Comparison of ENCODE assay signal across 8 cellular contexts in genomic region chr11:62752994-62753735, GRCh38. TPM values are rescaled to one million over a fixed set of nuclear protein-coding genes. Genes with fewer than 3 reads are reported as not detected.
DNase-seq lines count a peak whose midpoint lies in the region; ATAC-seq and TF ChIP-seq lines count a peak whose summit lies in the region.

No MANE protein-coding gene starts in this region.

- peak; percentile 3 for ATAC-seq in HG03342 (IDR thresholded peaks at IDR 0.05; ENCODE audit: unreplicated experiment)
- no peak for ATAC-seq in HG02840 (IDR thresholded peaks at IDR 0.05; ENCODE audit: low FRiP score, unreplicated experiment)

- TSS peak; percentile 60 for BruUV-seq in mammary epithelial cell (replicated peaks; lab: Mats Ljungman, UMichigan)

- intact Hi-C loops in mammary epithelial cell (cut with micrococcal nuclease) = no loop called here

- CTCF ChIA-PET in mammary epithelial cell (lab: Charles Lee; ENCODE audit: low non-redundant PET) (interaction anchor here (0.6 to 1.2 kb wide), 3 partner anchors 33 to 72 kb away, joined by 3 to 7 read pairs (median 3); partner anchors contain the start of gene TMEM179B), HEK293T (lab: Yijun Ruan, JAX) (interaction anchor here (0.7 to 2.1 kb wide), 6 partner anchors 8 to 128 kb away, joined by 3 to 7 read pairs (median 3); partner anchors contain the start of genes POLR2G and TAF6L)

- H3K9me3 ChIP-seq in mammary epithelial cell (replicated peaks; ENCODE audit: insufficient read depth, low read length) = no peaks in the 10 kb centered on the region
- no peaks in the 10 kb centered on the region for H3K9me3 ChIP-seq in mucosa of stomach (ENCODE audit: control insufficient read depth, low read length)

- H3K4me3 ChIP-seq in AG09309 (ENCODE audit: control insufficient read depth, low read depth, low read length) (peak overlapping the region; percentile 55), mammary epithelial cell (replicated peaks in 1 of 3; ENCODE audit: insufficient read depth in 1 of 3, low read depth in 2 of 3, low read length in 3 of 3) (peak overlapping the region; percentile 67 to 86 (median 71)), mucosa of stomach (ENCODE audit: low read length) (peak overlapping the region; percentile 57)

- 69% methylated on average over 13 of the region's 15 CpGs for WGBS in mammary epithelial cell (ENCODE audit: low coverage, missing lambda C conversion rate)

- H3K4me2 ChIP-seq in mammary epithelial cell (ENCODE audit: insufficient read depth, low read depth, low read length) = peak overlapping the region; percentile 74

- peak overlapping the region; percentile 98 for H2AFZ ChIP-seq in mammary epithelial cell (ENCODE audit: low read depth, low read length)

- peak overlapping the region; percentile 70 for H3K27ac ChIP-seq in mammary epithelial cell (ENCODE audit: insufficient read depth, low read depth, low read length)

- H3K27me3 ChIP-seq in mammary epithelial cell (ENCODE audit: insufficient read depth, low read length) (no peaks in the 10 kb centered on the region), mucosa of stomach (ENCODE audit: control insufficient read depth, insufficient read depth, low read length) (no peaks in the 10 kb centered on the region)

- H3K36me3 ChIP-seq in mammary epithelial cell (ENCODE audit: insufficient read depth, low read length) = peaks cover 3% of the 10 kb centered on the region
- H3K36me3 ChIP-seq in mucosa of stomach (ENCODE audit: control insufficient read depth, insufficient read depth, low read length) = no peaks in the 10 kb centered on the region

- DNase-seq in AG09309 (ENCODE audit: low read depth) (no peak), mammary epithelial cell (no peak), NCI-H2227 (lab: John Stamatoyannopoulos, UW; ENCODE audit: unreplicated experiment) (no peak), HEK293T (ENCODE audit: extremely low spot score) (no peak)
- no peak for DNase-seq in activated CD4-positive, alpha-beta T cell treated with anti-CD3 and anti-CD28 coated beads, Interleukin-2, amount 50 U/mL, for 4 hours

- H3K4me1 ChIP-seq in mammary epithelial cell (ENCODE audit: insufficient read depth, low read length) (peaks cover 4% of the 10 kb centered on the region), mucosa of stomach (ENCODE audit: control insufficient read depth, insufficient read depth, low read length) (peaks cover 34% of the 10 kb centered on the region)

- H3K9ac ChIP-seq in mammary epithelial cell (ENCODE audit: insufficient read depth, low read length) (no peak overlapping the region), mucosa of stomach (ENCODE audit: low read length) (peak overlapping the region; percentile 67)

- peaks cover 19% of the 10 kb centered on the region for H3K79me2 ChIP-seq in mammary epithelial cell (ENCODE audit: insufficient read depth, low read length)

- TF ChIP-seq CTCF in AG09309 (IDR thresholded peaks at IDR 0.05; ENCODE audit: control insufficient read depth, insufficient read depth, low read depth, low read length, missing control alignments) = no peak
- no peak for TF ChIP-seq CTCF in mammary epithelial cell (conservative IDR thresholded peaks at IDR 0.05 in 1 of 2, IDR thresholded peaks at IDR 0.05 in 1 of 2; ENCODE audit: extremely low read depth in 1 of 2, insufficient read depth in 1 of 2, low read depth in 1 of 2, low read length in 2 of 2)

- in situ Hi-C loops in mammary epithelial cell (cut with MboI; ENCODE audit: low sequenced_read_pairs in 2 of 2) = no loop called here

- POLR2A ChIA-PET in HEK293T (lab: Yijun Ruan, JAX) = interaction anchor here (0.8 to 6.3 kb wide), 43 partner anchors 9 to 208 kb away, joined by 3 to 97 read pairs (median 5); partner anchors contain the start of genes B3GAT3, BSCL2, C11orf98 and CSKMT

- dilution Hi-C loops in mammary epithelial cell (cut with HindIII; ENCODE audit: low sequenced_read_pairs) = no loop called here

- no peaks in the 10 kb centered on the region for H4K20me1 ChIP-seq in mammary epithelial cell (ENCODE audit: insufficient read depth, low read length)

TF ChIP-seq in HEK293T, 16 proteins besides CTCF, POLR2A, EP300 and RAD21:
- TF ChIP-seq BHLHE40 (IDR thresholded peaks at IDR 0.05; ENCODE audit: borderline replicate concordance) (no peak), SP1 (IDR thresholded peaks at IDR 0.05) (no peak), ARNT (IDR thresholded peaks at IDR 0.05) (no peak), CTBP1 (IDR thresholded peaks at IDR 0.05; ENCODE audit: borderline replicate concordance) (no peak), SUZ12 (IDR thresholded peaks at IDR 0.05) (no peak), FOXM1 (IDR thresholded peaks at IDR 0.05; ENCODE audit: borderline replicate concordance) (no peak), ELF4 (IDR thresholded peaks at IDR 0.05) (no peak), FOXA1 (IDR thresholded peaks at IDR 0.05) (no peak), LEF1 (IDR thresholded peaks at IDR 0.05; ENCODE audit: borderline replicate concordance) (no peak)
- TF ChIP-seq, protein P1, sequence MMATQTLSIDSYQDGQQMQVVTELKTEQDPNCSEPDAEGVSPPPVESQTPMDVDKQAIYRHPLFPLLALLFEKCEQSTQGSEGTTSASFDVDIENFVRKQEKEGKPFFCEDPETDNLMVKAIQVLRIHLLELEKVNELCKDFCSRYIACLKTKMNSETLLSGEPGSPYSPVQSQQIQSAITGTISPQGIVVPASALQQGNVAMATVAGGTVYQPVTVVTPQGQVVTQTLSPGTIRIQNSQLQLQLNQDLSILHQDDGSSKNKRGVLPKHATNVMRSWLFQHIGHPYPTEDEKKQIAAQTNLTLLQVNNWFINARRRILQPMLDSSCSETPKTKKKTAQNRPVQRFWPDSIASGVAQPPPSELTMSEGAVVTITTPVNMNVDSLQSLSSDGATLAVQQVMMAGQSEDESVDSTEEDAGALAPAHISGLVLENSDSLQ (IDR thresholded peaks at IDR 0.05) = no peak

RNA-seq across cellular contexts. Expression of gene ZBTB3, which starts 0.8 kb away (rescaled TPM):
- total RNA-seq in mammary epithelial cell = 10 to 100 TPM in 1 of 2 donors, 1 to 10 TPM in 1; 6.5 to 16.0 TPM
- polyA plus RNA-seq in mammary epithelial cell = 5.9 TPM
- polyA minus RNA-seq in mammary epithelial cell = 3.8 TPM

RNA-seq across cellular contexts. Expression of gene POLR2G, which starts 8.2 kb away (rescaled TPM):
- 10 to 100 TPM; 45.0 to 70.9 TPM for total RNA-seq in mammary epithelial cell
- 159 TPM for polyA plus RNA-seq in mammary epithelial cell
- 167 TPM for polyA minus RNA-seq in mammary epithelial cell

RNA-seq across cellular contexts. Expression of gene TAF6L, which starts 18.0 kb away (rescaled TPM):
- 10 to 100 TPM; 16.3 to 22.0 TPM for total RNA-seq in mammary epithelial cell
- polyA plus RNA-seq in mammary epithelial cell = 13.9 TPM
- 6.2 TPM for polyA minus RNA-seq in mammary epithelial cell

RNA-seq across cellular contexts. Expression of gene TTC9C, which starts 24.9 kb away (rescaled TPM):
- 10 to 100 TPM; 25.0 to 29.0 TPM for total RNA-seq in mammary epithelial cell
- 15.1 TPM for polyA plus RNA-seq in mammary epithelial cell
- 62.3 TPM for polyA minus RNA-seq in mammary epithelial cell

RNA-seq across cellular contexts. Expression of gene HNRNPUL2, which starts 25.9 kb away (rescaled TPM):
- 10 to 100 TPM in 1 of 2 donors, 1 to 10 TPM in 1; 7.7 to 50.4 TPM for total RNA-seq in mammary epithelial cell
- 13.7 TPM for polyA plus RNA-seq in mammary epithelial cell
- polyA minus RNA-seq in mammary epithelial cell = 41.4 TPM
